11 cellular contexts compared by ENCODE assay signal in genomic region chr3:40741729-40742128, GRCh38.
A peak's percentile ranks its signal among the peaks of the same experiment; 100 is the strongest.
DNase-seq lines count a peak whose midpoint lies in the region; ATAC-seq, FAIRE-seq and TF ChIP-seq lines count a peak whose summit lies in the region.
"Had no signal": no experiment of that assay in that cellular context is flagged by ENCODE, and none has a peak within 500 bp of the region (broad histone marks: within the 10 kb centered on the region; RNA-seq: fewer than 3 reads in every experiment).

No MANE protein-coding gene starts in this region.

- H3K9ac ChIP-seq in K562 (ENCODE audit: insufficient read depth in 1 of 2, low read depth in 2 of 2, low read length in 2 of 2): no peak overlapping the region

- no peak for FAIRE-seq in K562 (lab: Jason Lieb, UNC)
- FAIRE-seq: H1 had no signal

- no peak for TF ChIP-seq EP300 in K562 (IDR thresholded peaks at IDR 0.05; ENCODE audit: low read length)

- no peaks in the 10 kb centered on the region for H4K20me1 ChIP-seq in K562 (replicated peaks; ENCODE audit: control insufficient read depth, insufficient read depth, low read length)

- no peaks in the 10 kb centered on the region for H3K4me1 ChIP-seq in K562 (replicated peaks in 1 of 2; ENCODE audit: control insufficient read depth in 2 of 2, insufficient read depth in 2 of 2, low read length in 2 of 2)
- no peaks in the 10 kb centered on the region for H3K4me1 ChIP-seq in lower lobe of right lung

- H3K9me1 ChIP-seq in K562 (ENCODE audit: control insufficient read depth, insufficient read depth, low read length): no peaks in the 10 kb centered on the region

- no peak for TF ChIP-seq RAD21 in K562 (CRISPR knock-in tag; conservative IDR thresholded peaks at IDR 0.05 in 1 of 2, IDR thresholded peaks at IDR 0.05 in 1 of 2)

- peaks cover 15% of the 10 kb centered on the region for H3K4me1 Mint-ChIP-seq in type B pancreatic cell (ENCODE audit: unreplicated experiment)
- H3K4me1 Mint-ChIP-seq: activated naive CD4-positive, alpha-beta T cell treated with anti-CD3 and anti-CD28 coated beads, Interleukin-2, amount 50 U/mL, for 24 hours had no signal

- 0 out of 5 replicates have a peak, but pooled peaks cover 0 to 4% of the 10 kb centered on the region in 2 experiments for H3K27me3 ChIP-seq in K562 (ENCODE audit: control insufficient read depth in 2 of 2, insufficient read depth in 2 of 2, low read length in 2 of 2)
- H3K27me3 ChIP-seq in lower lobe of right lung (ENCODE audit: low read depth): no peaks in the 10 kb centered on the region

- H3K9me3 Mint-ChIP-seq in type B pancreatic cell: no peaks in the 10 kb centered on the region
- H3K9me3 Mint-ChIP-seq: activated naive CD4-positive, alpha-beta T cell treated with anti-CD3 and anti-CD28 coated beads, Interleukin-2, amount 50 U/mL, for 24 hours had no signal

- POLR2A ChIA-PET in K562 (lab: Yijun Ruan, JAX): no interaction called here

- H3K36me3 ChIP-seq in K562 (ENCODE audit: control insufficient read depth, insufficient read depth, low read length): no peaks in the 10 kb centered on the region
- H3K36me3 ChIP-seq in lower lobe of right lung: no peaks in the 10 kb centered on the region

- intact Hi-C loops in K562 (cut with micrococcal nuclease) (no loop called here), lower lobe of right lung (cut with DNase I) (no loop called here)

- TF ChIP-seq POLR2A in K562 (conservative IDR thresholded peaks at IDR 0.05): no peak

- in situ Hi-C loops in K562 (cut with MboI): no loop called here

- peak overlapping the region; percentile 49 for H3K27ac Mint-ChIP-seq in type B pancreatic cell
- H3K27ac Mint-ChIP-seq: activated naive CD4-positive, alpha-beta T cell treated with anti-CD3 and anti-CD28 coated beads, Interleukin-2, amount 50 U/mL, for 24 hours had no signal

- DNase-seq in SKM-1 treated with dmso at 0.1 percent for 144 hours (lab: John Stamatoyannopoulos, UW; ENCODE audit: unreplicated experiment) (peak; percentile 2), SKM-1 (lab: John Stamatoyannopoulos, UW; ENCODE audit: unreplicated experiment) (no peak), K562 (ENCODE audit: extremely low read depth in 1 of 4, low spot score in 3 of 4) (no peak), lower lobe of right lung (no peak), type B pancreatic cell (ENCODE audit: extremely low spot score, unreplicated experiment) (no peak), HCEC 1CT (no peak)
- DNase-seq in activated T-cell treated with anti-CD3 and anti-CD28 coated beads, Interleukin-2, amount 50 U/mL, for 48 hours: no peak
- DNase-seq in NK-92 treated with Interleukin-12 subunit alpha and Interleukin-12 subunit beta, amount 100 ng/mL, for 24 hours (lab: John Stamatoyannopoulos, UW): no peak
- DNase-seq: NCI-H69 had no signal

- H3K36me3 Mint-ChIP-seq in type B pancreatic cell: no peaks in the 10 kb centered on the region
- H3K36me3 Mint-ChIP-seq: activated naive CD4-positive, alpha-beta T cell treated with anti-CD3 and anti-CD28 coated beads, Interleukin-2, amount 50 U/mL, for 24 hours had no signal

- peak overlapping the region; percentile 25 for H3K4me3 Mint-ChIP-seq in type B pancreatic cell
- H3K4me3 Mint-ChIP-seq: activated naive CD4-positive, alpha-beta T cell treated with anti-CD3 and anti-CD28 coated beads, Interleukin-2, amount 50 U/mL, for 24 hours had no signal

- no peak overlapping the region for H3K27ac ChIP-seq in K562 (ENCODE audit: extremely low read depth, low read depth, low read length)
- no peak overlapping the region for H3K27ac ChIP-seq in lower lobe of right lung

- H3K4me2 ChIP-seq in K562 (ENCODE audit: insufficient read depth, low read length): no peak overlapping the region

- H3K27me3 Mint-ChIP-seq in type B pancreatic cell: no peaks in the 10 kb centered on the region

- 6% methylated on average over 1 of the region's 1 CpG for WGBS in K562 (ENCODE audit: insufficient coverage, low coverage, missing lambda C conversion rate)

- TF ChIP-seq CTCF in K562 (IDR thresholded peaks at IDR 0.05 in 2 of 3, conservative IDR thresholded peaks at IDR 0.05 in 1 of 3; ENCODE audit: insufficient read depth in 2 of 3, low read depth in 1 of 3, low read length in 3 of 3) (no peak), lower lobe of right lung (IDR thresholded peaks at IDR 0.05) (no peak), type B pancreatic cell (conservative IDR thresholded peaks at IDR 0.05) (no peak)

- no peak overlapping the region for H2AFZ ChIP-seq in K562 (ENCODE audit: low read depth, low read length)

- CTCF ChIA-PET in K562 (lab: Yijun Ruan, JAX; ENCODE audit: low intra/inter-chr PET ratio): no interaction called here

- ATAC-seq in K562 (no peak), lower lobe of right lung (peak; percentile 77 to 81)

- H3K79me2 ChIP-seq in K562 (ENCODE audit: control insufficient read depth, insufficient read depth, low read length): no peaks in the 10 kb centered on the region

- H3K4me3 ChIP-seq in K562: no peak overlapping the region
- no peak overlapping the region for H3K4me3 ChIP-seq in lower lobe of right lung

- no TSS peak for BruUV-seq in K562 (replicated peaks; lab: Mats Ljungman, UMichigan)

- no peaks in the 10 kb centered on the region for H3K9me3 ChIP-seq in K562 (replicated peaks; ENCODE audit: control insufficient read depth, insufficient read depth, low read depth, low read length)
- H3K9me3 ChIP-seq in lower lobe of right lung: no peaks in the 10 kb centered on the region

TF ChIP-seq in K562, 482 proteins besides CTCF, POLR2A, EP300 and RAD21:
- no peak for TF ChIP-seq ZNF511 (CRISPR knock-in tag; IDR thresholded peaks at IDR 0.05)
- TF ChIP-seq RFX1 (IDR thresholded peaks at IDR 0.05): peak; percentile 79
